1 cellular context compared by ENCODE assay signal in the genomic region with DNA sequence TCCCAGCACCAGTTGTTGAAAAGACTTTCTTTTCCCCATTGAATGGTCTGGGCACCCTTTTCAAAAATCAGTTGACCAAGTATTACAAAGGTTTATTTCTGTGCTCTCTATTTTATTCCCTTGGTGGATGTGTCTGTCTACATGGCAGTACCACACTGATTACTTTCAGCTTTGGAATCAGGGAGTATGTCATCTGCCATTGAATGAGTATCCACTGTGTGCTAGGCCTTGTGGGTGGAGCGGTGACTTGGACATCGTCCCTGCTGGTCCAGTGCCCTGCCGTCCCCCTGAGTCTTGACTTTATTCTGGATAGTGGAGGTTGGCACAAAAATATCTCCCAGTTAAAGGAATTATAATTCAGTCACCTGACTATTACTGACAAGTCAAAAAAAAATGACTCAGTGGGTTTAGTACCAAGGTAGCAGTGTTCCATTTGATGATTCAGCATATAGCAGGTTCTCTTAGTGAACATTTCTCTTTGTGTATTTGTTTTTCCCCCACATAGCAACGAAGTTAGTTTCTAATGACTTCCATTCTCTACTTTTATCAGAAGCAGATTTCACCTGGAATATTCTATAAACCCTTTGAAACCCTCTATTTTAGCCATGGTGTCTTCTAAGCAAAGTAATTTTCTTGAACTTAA.
TF ChIP-seq lines count a peak whose summit lies in the region.

No MANE protein-coding gene starts in this region.

TF ChIP-seq in K562, 482 proteins besides CTCF, POLR2A, EP300 and RAD21:
- TF ChIP-seq JUNB (CRISPR knock-in tag; conservative IDR thresholded peaks at IDR 0.05) (no peak), MAFK (IDR thresholded peaks at IDR 0.05; ENCODE audit: low read length) (peak; percentile 66), FOXJ2 (tag; IDR thresholded peaks at IDR 0.05) (peak; percentile 57; the same call in 1 of the 2 replicates), C11orf30 (IDR thresholded peaks at IDR 0.05; ENCODE audit: low read depth) (peak; percentile 92), MAFF (IDR thresholded peaks at IDR 0.05; ENCODE audit: low read length) (peak; percentile 71), SMAD2 (IDR thresholded peaks at IDR 0.05; ENCODE audit: low read depth, low read length) (no peak), PCBP1 (IDR thresholded peaks at IDR 0.05; ENCODE audit: low read depth, low read length, poor library complexity, severe bottlenecking) (no peak), ZNF316 (IDR thresholded peaks at IDR 0.05) (peak; percentile 97), MAFG (tag; conservative IDR thresholded peaks at IDR 0.05) (peak; percentile 88)
- TF ChIP-seq, protein P1, sequence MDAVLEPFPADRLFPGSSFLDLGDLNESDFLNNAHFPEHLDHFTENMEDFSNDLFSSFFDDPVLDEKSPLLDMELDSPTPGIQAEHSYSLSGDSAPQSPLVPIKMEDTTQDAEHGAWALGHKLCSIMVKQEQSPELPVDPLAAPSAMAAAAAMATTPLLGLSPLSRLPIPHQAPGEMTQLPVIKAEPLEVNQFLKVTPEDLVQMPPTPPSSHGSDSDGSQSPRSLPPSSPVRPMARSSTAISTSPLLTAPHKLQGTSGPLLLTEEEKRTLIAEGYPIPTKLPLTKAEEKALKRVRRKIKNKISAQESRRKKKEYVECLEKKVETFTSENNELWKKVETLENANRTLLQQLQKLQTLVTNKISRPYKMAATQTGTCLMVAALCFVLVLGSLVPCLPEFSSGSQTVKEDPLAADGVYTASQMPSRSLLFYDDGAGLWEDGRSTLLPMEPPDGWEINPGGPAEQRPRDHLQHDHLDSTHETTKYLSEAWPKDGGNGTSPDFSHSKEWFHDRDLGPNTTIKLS (IDR thresholded peaks at IDR 0.05; ENCODE audit: borderline replicate concordance, low read depth), result no peak
